ENCODE assay signal across 12 cellular contexts in genomic region chr6:34239893-34240292, GRCh38. TPM values are rescaled to one million over a fixed set of nuclear protein-coding genes. Genes with fewer than 3 reads are reported as not detected.
DNase-seq lines count a peak whose midpoint lies in the region; ATAC-seq, FAIRE-seq and TF ChIP-seq lines count a peak whose summit lies in the region.
"Had no signal": no experiment of that assay in that cellular context is flagged by ENCODE, and none has a peak within 500 bp of the region (broad histone marks: within the 10 kb centered on the region; RNA-seq: fewer than 3 reads in every experiment).

No MANE protein-coding gene starts in this region.

- H3K27me3 ChIP-seq in NT2/D1 (ENCODE audit: insufficient read depth, insufficient read length) (no peaks in the 10 kb centered on the region), endodermal cell (ENCODE audit: control insufficient read depth, insufficient read depth, low read length, poor library complexity, severe bottlenecking) (no peaks in the 10 kb centered on the region), small intestine (ENCODE audit: control insufficient read depth in 2 of 2, insufficient read depth in 2 of 2, low read length in 2 of 2) (no peaks in the 10 kb centered on the region)

- no peak overlapping the region for H3K4me3 Mint-ChIP-seq in activated CD8-positive, alpha-beta memory T cell treated with anti-CD3 and anti-CD28 coated beads, Interleukin-2, amount 10 ng/mL, durations not matched to agents 7 days and 5 days
- H3K4me3 Mint-ChIP-seq in endodermal cell: peak overlapping the region; percentile 89

- H3K9me3 Mint-ChIP-seq in activated CD8-positive, alpha-beta memory T cell treated with anti-CD3 and anti-CD28 coated beads, Interleukin-2, amount 10 ng/mL, durations not matched to agents 7 days and 5 days (ENCODE audit: low read depth): no peaks in the 10 kb centered on the region
- no peaks in the 10 kb centered on the region for H3K9me3 Mint-ChIP-seq in endodermal cell

- CTCF ChIA-PET in activated CD8-positive, alpha-beta memory T cell treated with anti-CD3 and anti-CD28 coated beads, Interleukin-2, amount 10 ng/mL, durations not matched to agents 7 days and 5 days (lab: Charles Lee): interaction anchor here (0.8 kb wide), 1 partner anchor 44 kb away, joined by 3 read pairs; no protein-coding TSS in a partner anchor

- no peak for FAIRE-seq in small intestine (lab: Jason Lieb, UNC)
- FAIRE-seq: endometrium had no signal

- H3K4me1 ChIP-seq in NT2/D1 (ENCODE audit: insufficient read depth, insufficient read length) (peaks cover 13% of the 10 kb centered on the region), endodermal cell (ENCODE audit: control insufficient read depth, insufficient read depth, low read length) (peaks cover 14% of the 10 kb centered on the region), small intestine (ENCODE audit: control insufficient read depth in 2 of 2, insufficient read depth in 1 of 2, low read depth in 1 of 2, low read length in 1 of 2) (peaks cover 2 to 18% of the 10 kb centered on the region in 2 donors)

- 81% methylated on average over 2 of the region's 2 CpGs; no CpG with 5 or more reads in 1 of the 2 experiments for WGBS in endodermal cell (ENCODE audit: insufficient coverage in 1 of 2, insufficient read length in 1 of 2), 2 experiments
- WGBS in small intestine, 3 donors: 17 to 65% (median 46%) methylated on average over 2 of the region's 2 CpGs

- H3K9me3 ChIP-seq in NT2/D1 (ENCODE audit: insufficient read depth, low read length) (no peaks in the 10 kb centered on the region), endodermal cell (ENCODE audit: control insufficient read depth, low read length) (no peaks in the 10 kb centered on the region), small intestine (ENCODE audit: control insufficient read depth, low read depth) (no peaks in the 10 kb centered on the region)

- H3K9ac ChIP-seq in NT2/D1 (ENCODE audit: insufficient read length, low read depth) (peak overlapping the region; percentile 95), endodermal cell (ENCODE audit: extremely low read depth, low read length, poor library complexity, severe bottlenecking) (peak overlapping the region; percentile 83)

- H3K4me1 Mint-ChIP-seq in activated CD8-positive, alpha-beta memory T cell treated with anti-CD3 and anti-CD28 coated beads, Interleukin-2, amount 10 ng/mL, durations not matched to agents 7 days and 5 days: peaks cover 65% of the 10 kb centered on the region
- H3K4me1 Mint-ChIP-seq in endodermal cell: peaks cover 26% of the 10 kb centered on the region

- H3K27ac Mint-ChIP-seq in activated CD8-positive, alpha-beta memory T cell treated with anti-CD3 and anti-CD28 coated beads, Interleukin-2, amount 10 ng/mL, durations not matched to agents 7 days and 5 days: peak overlapping the region; percentile 88
- H3K27ac Mint-ChIP-seq in endodermal cell: peak overlapping the region; percentile 95

- TF ChIP-seq CTCF in endodermal cell (conservative IDR thresholded peaks at IDR 0.05): no peak

- peaks cover 28% of the 10 kb centered on the region for H3K36me3 Mint-ChIP-seq in activated CD8-positive, alpha-beta memory T cell treated with anti-CD3 and anti-CD28 coated beads, Interleukin-2, amount 10 ng/mL, durations not matched to agents 7 days and 5 days
- H3K36me3 Mint-ChIP-seq in endodermal cell (ENCODE audit: low read depth): peaks cover 60% of the 10 kb centered on the region

- H3K27ac ChIP-seq in endodermal cell (ENCODE audit: low read depth, low read length) (no peak overlapping the region), small intestine (ENCODE audit: low read depth in 1 of 2, low read length in 1 of 2) (peak overlapping the region; percentile 4 to 13)

- H3K4me3 ChIP-seq in NT2/D1 (ENCODE audit: insufficient read length, low read depth) (peak overlapping the region; percentile 25), endodermal cell (ENCODE audit: low read length) (peak overlapping the region; percentile 95), small intestine (ENCODE audit: low read depth in 1 of 2, low read length in 2 of 2) (no peak overlapping the region)

- no peak for ATAC-seq in activated CD8-positive, alpha-beta memory T cell treated with anti-CD3 and anti-CD28 coated beads, Interleukin-2, amount 10 ng/mL, durations not matched to agents 7 days and 5 days
- ATAC-seq: left cardiac atrium had no signal

- peaks cover 63% of the 10 kb centered on the region for H3K36me3 ChIP-seq in NT2/D1 (ENCODE audit: insufficient read depth, insufficient read length, low read length)
- H3K36me3 ChIP-seq in endodermal cell (ENCODE audit: control insufficient read depth, insufficient read depth, low read length): peaks cover 60% of the 10 kb centered on the region
- H3K36me3 ChIP-seq in small intestine (ENCODE audit: control insufficient read depth in 2 of 2, insufficient read depth in 2 of 2, low read length in 2 of 2): peaks cover 2 to 6% of the 10 kb centered on the region in 2 donors

- DNase-seq in activated CD8-positive, alpha-beta memory T cell treated with anti-CD3 and anti-CD28 coated beads, Interleukin-2, amount 10 ng/mL, durations not matched to agents 7 days and 5 days: no peak
- no peak for DNase-seq in activated CD8-positive, alpha-beta memory T cell treated with anti-CD3 and anti-CD28 coated beads, Interleukin-2, amount 50 U/mL, for 4 hours
- DNase-seq in NT2/D1 (ENCODE audit: low read depth, low spot score): no peak
- DNase-seq in endodermal cell: no peak
- DNase-seq in small intestine: no peak
- no peak for DNase-seq in effector CD4-positive, alpha-beta T cell
- no peak for DNase-seq in inferior parietal cortex (ENCODE audit: extremely low spot score)
- DNase-seq in SW 1271 (lab: John Stamatoyannopoulos, UW): no peak
- DNase-seq: left cardiac atrium, NCI-H226, T-helper 9 cell had no signal

- H3K27me3 Mint-ChIP-seq in activated CD8-positive, alpha-beta memory T cell treated with anti-CD3 and anti-CD28 coated beads, Interleukin-2, amount 10 ng/mL, durations not matched to agents 7 days and 5 days: no peaks in the 10 kb centered on the region
- H3K27me3 Mint-ChIP-seq in endodermal cell (ENCODE audit: insufficient read depth): no peaks in the 10 kb centered on the region

RNA-seq across cellular contexts. Expression of gene HMGA1, which starts 3.2 kb away (rescaled TPM):
- 100 to 1,000 TPM; 214 to 312 TPM for total RNA-seq in activated CD8-positive, alpha-beta memory T cell treated with anti-CD3 and anti-CD28 coated beads, Interleukin-2, amount 10 ng/mL, durations not matched to agents 7 days and 5 days
- 1,000 to 10,000 TPM; 1,306 to 1,595 TPM for total RNA-seq in endodermal cell
- 1,230 TPM for polyA plus RNA-seq in endodermal cell (2013, experiment 1 of 2)
- polyA plus RNA-seq in endodermal cell (2013, experiment 2 of 2): 1,159 TPM
- 100 to 1,000 TPM in 2 of 3 donors, 10 to 100 TPM in 1; 77.6 to 476 (median 130) TPM for polyA plus RNA-seq in small intestine

RNA-seq across cellular contexts. Expression of gene SMIM29, which starts 8.9 kb away (rescaled TPM):
- 10 to 100 TPM; 34.0 to 41.4 TPM for total RNA-seq in activated CD8-positive, alpha-beta memory T cell treated with anti-CD3 and anti-CD28 coated beads, Interleukin-2, amount 10 ng/mL, durations not matched to agents 7 days and 5 days
- 1 to 10 TPM; 7.2 to 7.9 TPM for total RNA-seq in endodermal cell
- 16.4 TPM for polyA plus RNA-seq in endodermal cell (2013, experiment 1 of 2)
- 14.3 TPM for polyA plus RNA-seq in endodermal cell (2013, experiment 2 of 2)
- 10 to 100 TPM; 19.5 to 27.3 (median 23.5) TPM for polyA plus RNA-seq in small intestine

Comparison
In these comparisons a context has a peak if more than half of its experiments do, and no peak if none do; other contexts are left out.
1. H3K4me3 ChIP-seq: peak in NT2/D1 (single experiment) and endodermal cell (single experiment); none in small intestine (0 of 2).
2. RNA of gene HMGA1, which starts 3.2 kb away (total RNA-seq): 1,306 to 1,595 TPM in endodermal cell; 214 to 312 TPM in activated CD8-positive, alpha-beta memory T cell treated with anti-CD3 and anti-CD28 coated beads, Interleukin-2, amount 10 ng/mL, durations not matched to agents 7 days and 5 days; every median in the first group is over 4 times any median in the second.